In genomic region chr18:9475643-9476580, GRCh38 we compare ENCODE assay signal across 8 cellular contexts. TPM values are rescaled to one million over a fixed set of nuclear protein-coding genes. Genes with fewer than 3 reads are reported as not detected.
DNase-seq lines count a peak whose midpoint lies in the region; ATAC-seq, FAIRE-seq and TF ChIP-seq lines count a peak whose summit lies in the region.

No MANE protein-coding gene starts in this region.

- in situ Hi-C loops in astrocyte of the cerebellum (cut with HindIII; ENCODE audit: low sequenced_read_pairs), result loop anchor here (5.0 kb wide), 1 partner anchor 84 kb away; no protein-coding TSS in a partner anchor

- TF ChIP-seq EP300 in A549 (IDR thresholded peaks at IDR 0.05), result no peak

- TF ChIP-seq CTCF in A549 (IDR thresholded peaks at IDR 0.05), result no peak
- TF ChIP-seq CTCF in GM12875 (IDR thresholded peaks at IDR 0.05; ENCODE audit: borderline replicate concordance, insufficient read depth, low read depth, low read length), result no peak
- TF ChIP-seq CTCF in astrocyte of the cerebellum (IDR thresholded peaks at IDR 0.05; ENCODE audit: low read depth, low read length, missing control alignments), result no peak

- H3K4me1 ChIP-seq in A549, result peaks cover 11% of the 10 kb centered on the region; the same call in 2 of the 3 replicates

- no peak for FAIRE-seq in A549 (lab: Jason Lieb, UNC)

- no peaks in the 10 kb centered on the region for H3K9me3 ChIP-seq in A549

- TF ChIP-seq POLR2A in A549 (IDR thresholded peaks at IDR 0.05; ENCODE audit: low read length), result peak; percentile 68; the same call in 1 of the 2 replicates

- H3K27ac ChIP-seq in A549, result peak overlapping the region; percentile 81 to 97

- CTCF ChIA-PET in A549 (lab: Yijun Ruan, JAX), result interaction anchor here (0.9 to 1.7 kb wide), 2 partner anchors 41 to 110 kb away, joined by 3 to 4 read pairs; no protein-coding TSS in a partner anchor

- H3K4me2 ChIP-seq in A549, result peak overlapping the region; percentile 87

- no peak for TF ChIP-seq RAD21 in A549 (conservative IDR thresholded peaks at IDR 0.05 in 1 of 2, IDR thresholded peaks at IDR 0.05 in 1 of 2)

- 7% methylated on average over 11 of the region's 59 CpGs for WGBS in A549 (ENCODE audit: missing lambda C conversion rate)

- POLR2A ChIA-PET in A549 (lab: Yijun Ruan, JAX), result no interaction called here

- H3K4me3 ChIP-seq in A549, result peak overlapping the region; percentile 87
- H3K4me3 ChIP-seq in GM12875 (ENCODE audit: low read depth, low read length), result peak overlapping the region; percentile 98
- peak overlapping the region; percentile 88 for H3K4me3 ChIP-seq in astrocyte of the cerebellum (ENCODE audit: low read depth, low read length)

- ATAC-seq in A549, result peak; percentile 1 to 21; a peak in 3 of 6 replicates
- peak; percentile 45 for ATAC-seq in HG03175 (IDR thresholded peaks at IDR 0.05; ENCODE audit: unreplicated experiment)

- peak in 1 of 2 experiments; percentile 6 for DNase-seq in A549 (ENCODE audit: low read depth in 1 of 2, low spot score in 1 of 2)
- DNase-seq in SKM-1 (lab: John Stamatoyannopoulos, UW; ENCODE audit: unreplicated experiment), result peak; percentile 19
- no peak for DNase-seq in astrocyte of the cerebellum (ENCODE audit: low read depth)
- peak; percentile 35 for DNase-seq in kidney tubule cell (ENCODE audit: low spot score)
- DNase-seq in stimulated activated CD8-positive, alpha-beta memory T cell treated with anti-CD3 and anti-CD28 coated beads, Interleukin-12 subunit alpha, Interleukin-12 subunit beta, amount 100 ng/mL, for 1 hour (ENCODE audit: low read depth), result peak; percentile 26
- no peak for DNase-seq in putamen (ENCODE audit: low spot score)

TF ChIP-seq in A549, 52 proteins besides CTCF, POLR2A, EP300 and RAD21:
- no peak for TF ChIP-seq ZC3H11A (IDR thresholded peaks at IDR 0.05)
- no peak for TF ChIP-seq HES2 (IDR thresholded peaks at IDR 0.05)
- TF ChIP-seq CBX8 (IDR thresholded peaks at IDR 0.05), result no peak
- no peak for TF ChIP-seq ATOH8 (CRISPR knock-in tag; IDR thresholded peaks at IDR 0.05; ENCODE audit: low read depth)
- no peak for TF ChIP-seq RARB (CRISPR knock-in tag; IDR thresholded peaks at IDR 0.05)

RNA-seq across cellular contexts. Expression of gene RALBP1, which starts 0.6 kb away (rescaled TPM):
- polyA plus RNA-seq in A549 (2011; rRNA removed) (28.6 and 38.2 TPM in 2 replicates), A549 (2017; fragmentation: RNase III; extraction: RNeasy Plus Mini Kit Qiagen cat#74134 plus additional on column Dnase treatment) (32.9 to 36.3 TPM (median 35.6 TPM) in 3 replicates)
- polyA plus RNA-seq in A549 (2012; cell fraction: cytosol; rRNA removed), result 27.4 and 29.8 TPM in 2 replicates
- polyA plus RNA-seq in A549 (2012; cell fraction: nucleus; rRNA removed), result 19.6 and 20.2 TPM in 2 replicates
- 15.8 and 17.6 TPM in 2 replicates for polyA minus RNA-seq in A549 (2011; rRNA and poly(A)+ RNA removed)

Comparison
In these comparisons a context has a peak if more than half of its experiments do, and no peak if none do; other contexts are left out.
1. DNase-seq: peak in SKM-1 (single experiment), kidney tubule cell (single experiment) and stimulated activated CD8-positive, alpha-beta memory T cell treated with anti-CD3 and anti-CD28 coated beads, Interleukin-12 subunit alpha, Interleukin-12 subunit beta, amount 100 ng/mL, for 1 hour (single experiment); none in astrocyte of the cerebellum (single experiment) and putamen (single experiment).
2. Peak in every context shown above with its lines, with median percentiles within 50 percentile points of each other: H3K4me3 ChIP-seq.